8 cellular contexts compared by ENCODE assay signal in genomic region chr1:185373813-185374524, GRCh38. TPM values are rescaled to one million over a fixed set of nuclear protein-coding genes. Genes with fewer than 3 reads are reported as not detected.
DNase-seq lines count a peak whose midpoint lies in the region; ATAC-seq, FAIRE-seq and TF ChIP-seq lines count a peak whose summit lies in the region.

No MANE protein-coding gene starts in this region.

- H3K36me3 Mint-ChIP-seq in activated T-cell treated with anti-CD3 and anti-CD28 coated beads, Interleukin-2, amount 50 U/mL, for 72 hours (ENCODE audit: insufficient read depth in 2 of 2): no peaks in the 10 kb centered on the region
- H3K36me3 Mint-ChIP-seq in activated T-cell treated with anti-CD3 and anti-CD28 coated beads, Interleukin-2, amount 50 U/mL, for 4 hours (ENCODE audit: insufficient read depth): peaks cover 1% of the 10 kb centered on the region
- no peaks in the 10 kb centered on the region for H3K36me3 Mint-ChIP-seq in activated B cell treated with CpG ODN at 0.5 μM for 24 hours (ENCODE audit: low read depth)

- POLR2A ChIA-PET in activated B cell treated with CpG ODN at 0.5 μM for 24 hours (lab: Charles Lee): no interaction called here

- CTCF ChIA-PET in activated B cell treated with CpG ODN at 0.5 μM for 24 hours (lab: Charles Lee): no interaction called here

- no peak overlapping the region for H3K9ac ChIP-seq in kidney (ENCODE audit: low read length in 2 of 2)

- H3K4me1 Mint-ChIP-seq in activated T-cell treated with anti-CD3 and anti-CD28 coated beads, Interleukin-2, amount 50 U/mL, for 72 hours (ENCODE audit: low read depth): peaks cover 15% of the 10 kb centered on the region
- H3K4me1 Mint-ChIP-seq in activated T-cell treated with anti-CD3 and anti-CD28 coated beads, Interleukin-2, amount 50 U/mL, for 4 hours (ENCODE audit: low read depth): peaks cover 11% of the 10 kb centered on the region
- peaks cover 12% of the 10 kb centered on the region for H3K4me1 Mint-ChIP-seq in activated B cell treated with CpG ODN at 0.5 μM for 24 hours

- H3K4me1 ChIP-seq in upper lobe of left lung (no peaks in the 10 kb centered on the region), kidney (ENCODE audit: control insufficient read depth in 1 of 2, insufficient read depth in 1 of 2, low read depth in 1 of 2, low read length in 2 of 2) (no peaks in the 10 kb centered on the region)

- peak overlapping the region in 1 of 2 donors; percentile 1 for H3K4me3 Mint-ChIP-seq in activated T-cell treated with anti-CD3 and anti-CD28 coated beads, Interleukin-2, amount 50 U/mL, for 72 hours
- H3K4me3 Mint-ChIP-seq in activated T-cell treated with anti-CD3 and anti-CD28 coated beads, Interleukin-2, amount 50 U/mL, for 4 hours: no peak overlapping the region
- H3K4me3 Mint-ChIP-seq in activated B cell treated with CpG ODN at 0.5 μM for 24 hours: no peak overlapping the region

- no peaks in the 10 kb centered on the region for H3K27me3 ChIP-seq in upper lobe of left lung
- H3K27me3 ChIP-seq in WERI-Rb-1 (ENCODE audit: insufficient read depth, low read depth, severe bottlenecking): no peaks in the 10 kb centered on the region

- intact Hi-C loops in activated B cell treated with CpG ODN at 0.5 μM for 24 hours (cut with micrococcal nuclease) (loop anchor here (5.0 kb wide), 1 partner anchor 33 kb away; no protein-coding TSS in a partner anchor), left cardiac atrium (cut with DNase I) (no loop called here), kidney (cut with DNase I) (no loop called here)

- no peaks in the 10 kb centered on the region for H3K9me3 ChIP-seq in upper lobe of left lung
- no peaks in the 10 kb centered on the region for H3K9me3 ChIP-seq in WERI-Rb-1 (ENCODE audit: severe bottlenecking)
- H3K9me3 ChIP-seq in kidney (ENCODE audit: control insufficient read depth in 1 of 2, low read length in 2 of 2): no peaks in the 10 kb centered on the region

- DNase-seq in activated T-cell treated with anti-CD3 and anti-CD28 coated beads, Interleukin-2, amount 50 U/mL, for 72 hours: no peak
- no peak for DNase-seq in activated T-cell treated with anti-CD3 and anti-CD28 coated beads, Interleukin-2, amount 50 U/mL, for 4 hours
- DNase-seq in activated B cell treated with CpG ODN at 0.5 μM for 24 hours (no peak), left cardiac atrium (peak; percentile 36), upper lobe of left lung (peak in 1 of 2 donors; percentile 69), WERI-Rb-1 (no peak), kidney (no peak), DMS53 (lab: John Stamatoyannopoulos, UW) (no peak)

- peak in 1 of 4 donors; percentile 57 for TF ChIP-seq POLR2A in upper lobe of left lung (IDR thresholded peaks at IDR 0.05)

- H3K9me3 Mint-ChIP-seq in activated T-cell treated with anti-CD3 and anti-CD28 coated beads, Interleukin-2, amount 50 U/mL, for 72 hours: no peaks in the 10 kb centered on the region
- no peaks in the 10 kb centered on the region for H3K9me3 Mint-ChIP-seq in activated T-cell treated with anti-CD3 and anti-CD28 coated beads, Interleukin-2, amount 50 U/mL, for 4 hours
- no peaks in the 10 kb centered on the region for H3K9me3 Mint-ChIP-seq in activated B cell treated with CpG ODN at 0.5 μM for 24 hours

- WGBS in upper lobe of left lung, 2 donors: 72 to 82% methylated on average over 4 of the region's 4 CpGs

- peak; percentile 29 to 80 for ATAC-seq in activated T-cell treated with anti-CD3 and anti-CD28 coated beads, Interleukin-2, amount 50 U/mL, for 72 hours (replicated peaks in 1 of 2)
- ATAC-seq in activated T-cell treated with anti-CD3 and anti-CD28 coated beads, Interleukin-2, amount 50 U/mL, for 4 hours: no peak
- peak; percentile 31 for ATAC-seq in activated B cell treated with CpG ODN at 0.5 μM for 24 hours (ENCODE audit: low read depth)
- ATAC-seq in left cardiac atrium: peak in 1 of 2 donors; percentile 74
- peak; percentile 48 to 84 for ATAC-seq in upper lobe of left lung (ENCODE audit: low FRiP score in 2 of 2)

- no peak for TF ChIP-seq EP300 in upper lobe of left lung (IDR thresholded peaks at IDR 0.05)

- H3K27ac Mint-ChIP-seq in activated T-cell treated with anti-CD3 and anti-CD28 coated beads, Interleukin-2, amount 50 U/mL, for 72 hours: peak overlapping the region; percentile 29
- no peak overlapping the region for H3K27ac Mint-ChIP-seq in activated B cell treated with CpG ODN at 0.5 μM for 24 hours

- no peak for FAIRE-seq in kidney (lab: Jason Lieb, UNC)

- no peak overlapping the region for H3K4me3 ChIP-seq in upper lobe of left lung
- no peak overlapping the region for H3K4me3 ChIP-seq in WERI-Rb-1 (ENCODE audit: low read depth, low read length)
- H3K4me3 ChIP-seq in kidney (ENCODE audit: low read length in 2 of 2): no peak overlapping the region

- H3K27me3 Mint-ChIP-seq in activated T-cell treated with anti-CD3 and anti-CD28 coated beads, Interleukin-2, amount 50 U/mL, for 72 hours (ENCODE audit: low read depth): no peaks in the 10 kb centered on the region
- no peaks in the 10 kb centered on the region for H3K27me3 Mint-ChIP-seq in activated T-cell treated with anti-CD3 and anti-CD28 coated beads, Interleukin-2, amount 50 U/mL, for 4 hours (ENCODE audit: low read depth)
- H3K27me3 Mint-ChIP-seq in activated B cell treated with CpG ODN at 0.5 μM for 24 hours: no peaks in the 10 kb centered on the region

- peak overlapping the region; percentile 49 to 84 (median 78) for H3K27ac ChIP-seq in upper lobe of left lung
- H3K27ac ChIP-seq in WERI-Rb-1: no peak overlapping the region
- no peak overlapping the region for H3K27ac ChIP-seq in kidney (ENCODE audit: low read depth in 2 of 2, low read length in 2 of 2)

- no peak for TF ChIP-seq CTCF in activated B cell treated with CpG ODN at 0.5 μM for 24 hours (IDR thresholded peaks at IDR 0.05)
- no peak for TF ChIP-seq CTCF in upper lobe of left lung (IDR thresholded peaks at IDR 0.05)
- TF ChIP-seq CTCF in WERI-Rb-1 (IDR thresholded peaks at IDR 0.05; ENCODE audit: low read depth, low read length): no peak
- TF ChIP-seq CTCF in kidney (IDR thresholded peaks at IDR 0.05; ENCODE audit: borderline replicate concordance, extremely low read depth, insufficient read depth): no peak

- H3K36me3 ChIP-seq in upper lobe of left lung (no peaks in the 10 kb centered on the region), WERI-Rb-1 (no peaks in the 10 kb centered on the region), kidney (ENCODE audit: control insufficient read depth in 1 of 2, insufficient read depth in 2 of 2, low read length in 2 of 2) (no peaks in the 10 kb centered on the region)

RNA-seq across cellular contexts. Expression of gene IVNS1ABP, which starts 56.9 kb away (rescaled TPM):
- total RNA-seq in activated T-cell treated with anti-CD3 and anti-CD28 coated beads, Interleukin-2, amount 50 U/mL, for 72 hours: 100 to 1,000 TPM in 1 of 2 donors, 10 to 100 TPM in 1; 86.2 to 110 TPM
- total RNA-seq in activated T-cell treated with anti-CD3 and anti-CD28 coated beads, Interleukin-2, amount 50 U/mL, for 4 hours: 10 to 100 TPM; 52.8 to 61.2 (median 54.3) TPM
- total RNA-seq in activated B cell treated with CpG ODN at 0.5 μM for 24 hours (130 and 149 TPM in 2 replicates), left cardiac atrium (10 to 100 TPM; 33.2 to 33.3 TPM), upper lobe of left lung (100 to 1,000 TPM in 2 of 6 donors, 10 to 100 TPM in 4; 75.4 to 104 (median 83.6) TPM), kidney (198 TPM)
- polyA plus RNA-seq in kidney (ENCODE audit: insufficient read depth, low read depth, low replicate concordance): 115 TPM

Comparison
In these comparisons a context has a peak if more than half of its experiments do, and no peak if none do; other contexts are left out.
1. ATAC-seq: peak in activated T-cell treated with anti-CD3 and anti-CD28 coated beads, Interleukin-2, amount 50 U/mL, for 72 hours (2 of 2), activated B cell treated with CpG ODN at 0.5 μM for 24 hours (single experiment) and upper lobe of left lung (2 of 2); none in activated T-cell treated with anti-CD3 and anti-CD28 coated beads, Interleukin-2, amount 50 U/mL, for 4 hours (0 of 2).
2. H3K27ac ChIP-seq: peak in upper lobe of left lung (4 of 4); none in WERI-Rb-1 (single experiment) and kidney (0 of 2).